ENCODE assay signal across 12 cellular contexts in genomic region chr14:103155013-103155412, GRCh38. TPM values are rescaled to one million over a fixed set of nuclear protein-coding genes. Genes with fewer than 3 reads are reported as not detected.
A peak's percentile ranks its signal among the peaks of the same experiment; 100 is the strongest.
DNase-seq lines count a peak whose midpoint lies in the region; ATAC-seq, FAIRE-seq and TF ChIP-seq lines count a peak whose summit lies in the region.
"Had no signal": no experiment of that assay in that cellular context is flagged by ENCODE, and none has a peak within 500 bp of the region (broad histone marks: within the 10 kb centered on the region; RNA-seq: fewer than 3 reads in every experiment).

No MANE protein-coding gene starts in this region.

- intact Hi-C loops in pancreas (cut with DNase I): no loop called here

- H3K27me3 ChIP-seq in pancreas: no peaks in the 10 kb centered on the region

- in situ Hi-C loops in G401 (cut with HindIII; ENCODE audit: low sequenced_read_pairs): no loop called here

- H3K4me3 ChIP-seq in pancreas: no peak overlapping the region
- H3K4me3 ChIP-seq: HAP-1 had no signal

- FAIRE-seq in RCC 7860 (lab: Jason Lieb, UNC) (peak; percentile 85), pancreas (lab: Jason Lieb, UNC) (no peak)

- no peaks in the 10 kb centered on the region for H3K4me1 ChIP-seq in pancreas
- H3K4me1 ChIP-seq: HAP-1 had no signal

- DNase-seq in G401 (ENCODE audit: low spot score) (peak; percentile 13), RCC 7860 (ENCODE audit: low spot score) (peak; percentile 68), foreskin melanocyte (peak; percentile 82), pancreas (peak in 1 of 6 donors; percentile 23), GM19240 (ENCODE audit: insufficient read length, low spot score) (no peak), NCI-H526 treated with DMSO at 0.1 percent for 48 hours (lab: John Stamatoyannopoulos, UW) (no peak), T-helper 9 cell (no peak)
- DNase-seq: effector memory CD4-positive, alpha-beta T cell; NCI-H524; stimulated activated naive CD4-positive, alpha-beta T cell had no signal

- H3K9me3 ChIP-seq in pancreas: no peaks in the 10 kb centered on the region
- H3K9me3 ChIP-seq: HAP-1 had no signal

- no peak for TF ChIP-seq CTCF in pancreas (IDR thresholded peaks at IDR 0.05)

- ATAC-seq in pancreas (peak in 3 of 4 donors; percentile 69 to 87 (median 81)), GM21619 (IDR thresholded peaks at IDR 0.05; ENCODE audit: unreplicated experiment) (no peak)

- WGBS in pancreas, 2 donors: 35 to 36% methylated on average over 6 of the region's 6 CpGs

- no peak overlapping the region for H3K27ac ChIP-seq in pancreas

- no peaks in the 10 kb centered on the region for H3K36me3 ChIP-seq in pancreas
- H3K36me3 ChIP-seq: HAP-1 had no signal

RNA-seq across cellular contexts. Expression of gene TNFAIP2, which starts 31.8 kb away (rescaled TPM):
- 4.5 and 26.1 TPM in 2 replicates for total RNA-seq in G401 (2014; rRNA removed; shearing (Covaris generic))
- total RNA-seq in pancreas: 100 to 1,000 TPM in 1 of 6 donors, 10 to 100 TPM in 3, 1 to 10 TPM in 2; 7.0 to 188 (median 27.7) TPM
- polyA plus RNA-seq in pancreas: 100 to 1,000 TPM; 123 to 288 TPM

Comparison
In these comparisons a context has a peak if more than half of its experiments do, and no peak if none do; other contexts are left out.
1. DNase-seq: peak in G401 (single experiment), RCC 7860 (single experiment) and foreskin melanocyte (single experiment); none in GM19240 (single experiment), NCI-H526 treated with DMSO at 0.1 percent for 48 hours (single experiment) and T-helper 9 cell (single experiment).